ENCODE assay signal across 1 cellular context in the genomic region with DNA sequence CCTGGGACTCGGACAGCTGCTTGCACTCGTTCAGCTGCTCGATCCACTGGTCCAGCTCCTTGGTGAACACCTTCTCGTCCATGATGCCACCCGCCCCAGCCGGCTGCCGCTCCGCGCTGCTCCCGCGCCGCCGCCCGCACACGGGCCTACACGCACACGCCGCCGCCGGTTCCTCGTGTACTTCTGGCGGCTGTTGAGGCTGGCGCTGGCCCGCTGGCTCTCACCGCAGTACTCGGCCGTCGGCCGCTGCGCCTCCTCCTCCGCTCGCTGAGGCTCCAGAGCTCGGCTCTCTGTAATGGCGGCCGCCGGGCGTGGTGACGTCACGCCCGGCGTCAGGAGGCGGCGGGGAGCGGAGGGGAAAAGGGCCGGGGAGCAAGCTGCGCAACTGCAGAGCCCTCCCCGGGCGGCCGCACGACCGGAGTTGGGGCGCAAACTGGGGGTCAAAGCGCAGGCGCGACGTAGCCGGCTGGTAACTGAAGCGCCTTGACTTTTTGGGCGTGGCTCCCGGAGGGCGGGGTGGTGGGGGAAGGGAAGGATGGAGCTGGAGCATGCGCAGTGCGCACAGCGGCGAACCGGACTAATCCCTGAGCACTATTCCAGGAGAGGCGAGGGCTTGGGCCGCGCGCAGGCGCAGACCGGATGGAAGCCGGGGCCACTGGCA.
TF ChIP-seq lines count a peak whose summit lies in the region.

PPP2CA (minus strand) TSS at position 294 of the 661 bp plus-strand sequence; CDS start at position 82, 212 bp downstream.

TF ChIP-seq in HepG2, 621 proteins besides CTCF, POLR2A, EP300 and RAD21 (continued from another document and continues in another):
- TF ChIP-seq, protein P1, sequence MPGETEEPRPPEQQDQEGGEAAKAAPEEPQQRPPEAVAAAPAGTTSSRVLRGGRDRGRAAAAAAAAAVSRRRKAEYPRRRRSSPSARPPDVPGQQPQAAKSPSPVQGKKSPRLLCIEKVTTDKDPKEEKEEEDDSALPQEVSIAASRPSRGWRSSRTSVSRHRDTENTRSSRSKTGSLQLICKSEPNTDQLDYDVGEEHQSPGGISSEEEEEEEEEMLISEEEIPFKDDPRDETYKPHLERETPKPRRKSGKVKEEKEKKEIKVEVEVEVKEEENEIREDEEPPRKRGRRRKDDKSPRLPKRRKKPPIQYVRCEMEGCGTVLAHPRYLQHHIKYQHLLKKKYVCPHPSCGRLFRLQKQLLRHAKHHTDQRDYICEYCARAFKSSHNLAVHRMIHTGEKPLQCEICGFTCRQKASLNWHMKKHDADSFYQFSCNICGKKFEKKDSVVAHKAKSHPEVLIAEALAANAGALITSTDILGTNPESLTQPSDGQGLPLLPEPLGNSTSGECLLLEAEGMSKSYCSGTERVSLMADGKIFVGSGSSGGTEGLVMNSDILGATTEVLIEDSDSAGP (CRISPR knock-in tag; IDR thresholded peaks at IDR 0.05; ENCODE audit: borderline replicate concordance) = peak; percentile 89; the same call in 1 of the 2 replicates
- peak; percentile 56; the same call in 1 of the 2 replicates for TF ChIP-seq ZNF556 (CRISPR knock-in tag; IDR thresholded peaks at IDR 0.05; ENCODE audit: borderline replicate concordance)
- peak; percentile 61; the same call in 1 of the 2 replicates for TF ChIP-seq NAIF1 (CRISPR knock-in tag; IDR thresholded peaks at IDR 0.05; ENCODE audit: borderline replicate concordance)
- no peak for TF ChIP-seq ZBTB7A (CRISPR knock-in tag; IDR thresholded peaks at IDR 0.05)
- TF ChIP-seq RFXAP (CRISPR knock-in tag; IDR thresholded peaks at IDR 0.05; ENCODE audit: borderline replicate concordance) = peak; percentile 18; the same call in 1 of the 2 replicates
- no peak; the same call in 1 of the 2 replicates for TF ChIP-seq NR0B2 (CRISPR knock-in tag; IDR thresholded peaks at IDR 0.05)
- peak; percentile 72; the same call in 1 of the 2 replicates for TF ChIP-seq ARID4A (CRISPR knock-in tag; IDR thresholded peaks at IDR 0.05; ENCODE audit: borderline replicate concordance)
- peak; percentile 87 for TF ChIP-seq ATF2 (CRISPR knock-in tag; IDR thresholded peaks at IDR 0.05)
- TF ChIP-seq HNRNPK (IDR thresholded peaks at IDR 0.05; ENCODE audit: low read depth, low read length, poor library complexity, severe bottlenecking) = peak; percentile 68
- TF ChIP-seq CBFB (CRISPR knock-in tag; IDR thresholded peaks at IDR 0.05) = 0 out of 2 replicates have a peak, but pooled peaks have one; percentile 5
- peak; percentile 58; the same call in 1 of the 2 replicates for TF ChIP-seq ZFY (CRISPR knock-in tag; IDR thresholded peaks at IDR 0.05)
- peak; percentile 76 for TF ChIP-seq SP4 (CRISPR knock-in tag; IDR thresholded peaks at IDR 0.05)
- TF ChIP-seq GTF2F1 (IDR thresholded peaks at IDR 0.05; ENCODE audit: low read length) = no peak
- TF ChIP-seq ARNT2 (CRISPR knock-in tag; IDR thresholded peaks at IDR 0.05; ENCODE audit: low read depth) = peak; percentile 76
- no peak for TF ChIP-seq TSC22D2 (CRISPR knock-in tag; IDR thresholded peaks at IDR 0.05; ENCODE audit: borderline replicate concordance)
- TF ChIP-seq ZBTB42 (CRISPR knock-in tag; IDR thresholded peaks at IDR 0.05) = no peak
- TF ChIP-seq, protein P2, sequence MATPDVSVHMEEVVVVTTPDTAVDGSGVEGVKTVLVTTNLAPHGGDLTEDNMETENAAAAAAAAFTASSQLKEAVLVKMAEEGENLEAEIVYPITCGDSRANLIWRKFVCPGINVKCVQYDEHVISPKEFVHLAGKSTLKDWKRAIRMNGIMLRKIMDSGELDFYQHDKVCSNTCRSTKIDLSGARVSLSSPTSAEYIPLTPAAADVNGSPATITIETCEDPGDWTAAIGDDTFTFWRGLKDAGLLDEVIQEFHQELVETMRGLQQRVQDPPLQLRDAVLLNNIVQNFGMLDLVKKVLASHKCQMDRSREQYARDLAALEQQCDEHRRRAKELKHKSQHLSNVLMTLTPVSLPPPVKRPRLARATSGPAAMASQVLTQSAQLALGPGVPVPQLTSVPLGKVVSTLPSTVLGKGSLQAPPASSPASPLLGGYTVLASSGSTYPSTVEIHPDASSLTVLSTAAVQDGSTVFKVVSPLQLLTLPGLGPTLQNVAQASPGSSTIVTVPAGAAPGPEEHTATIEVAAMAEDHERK (CRISPR knock-in tag; IDR thresholded peaks at IDR 0.05; ENCODE audit: low read depth) = peak; percentile 84
- TF ChIP-seq ZNF639 (CRISPR knock-in tag; conservative IDR thresholded peaks at IDR 0.05) = peak; percentile 58; the same call in 1 of the 2 replicates
- peak; percentile 61 for TF ChIP-seq FOXC1 (CRISPR knock-in tag; IDR thresholded peaks at IDR 0.05; ENCODE audit: borderline replicate concordance)
- TF ChIP-seq RFX3 (CRISPR knock-in tag; IDR thresholded peaks at IDR 0.05) = no peak
- TF ChIP-seq HDAC1 (CRISPR knock-in tag; IDR thresholded peaks at IDR 0.05) = peak; percentile 36
- no peak; the same call in 1 of the 2 replicates for TF ChIP-seq DZIP1 (CRISPR knock-in tag; IDR thresholded peaks at IDR 0.05)
- no peak for TF ChIP-seq SIX1 (CRISPR knock-in tag; IDR thresholded peaks at IDR 0.05; ENCODE audit: borderline replicate concordance)
- peak; percentile 91 for TF ChIP-seq PHF8 (CRISPR knock-in tag; IDR thresholded peaks at IDR 0.05)
- TF ChIP-seq ZNF652 (CRISPR knock-in tag; IDR thresholded peaks at IDR 0.05; ENCODE audit: borderline replicate concordance, low read depth) = no peak
- TF ChIP-seq, protein P3, sequence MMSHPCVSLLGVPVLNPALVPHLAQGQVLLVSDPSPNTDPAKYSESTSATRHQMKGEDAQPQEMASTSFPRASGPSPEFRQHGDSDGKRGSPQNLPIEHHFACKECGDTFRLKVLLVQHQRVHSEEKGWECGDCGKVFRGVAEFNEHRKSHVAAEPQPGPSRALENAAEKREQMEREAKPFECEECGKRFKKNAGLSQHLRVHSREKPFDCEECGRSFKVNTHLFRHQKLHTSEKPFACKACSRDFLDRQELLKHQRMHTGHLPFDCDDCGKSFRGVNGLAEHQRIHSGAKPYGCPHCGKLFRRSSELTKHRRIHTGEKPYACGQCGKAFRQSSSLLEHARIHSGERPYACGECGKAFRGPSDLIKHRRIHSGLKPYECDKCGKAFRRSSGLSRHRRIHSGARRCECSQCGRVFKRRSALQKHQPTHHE (CRISPR knock-in tag; IDR thresholded peaks at IDR 0.05; ENCODE audit: borderline replicate concordance) = 0 out of 2 replicates have a peak, but pooled peaks have one; percentile 17
- 0 out of 2 replicates have a peak, but pooled peaks have one; percentile 26 for TF ChIP-seq ZNF792 (CRISPR knock-in tag; IDR thresholded peaks at IDR 0.05)
- no peak for TF ChIP-seq DPF2 (CRISPR knock-in tag; IDR thresholded peaks at IDR 0.05; ENCODE audit: borderline replicate concordance, low read depth)
- peak; percentile 96 for TF ChIP-seq MYPOP (CRISPR knock-in tag; IDR thresholded peaks at IDR 0.05)
- TF ChIP-seq, protein P4, sequence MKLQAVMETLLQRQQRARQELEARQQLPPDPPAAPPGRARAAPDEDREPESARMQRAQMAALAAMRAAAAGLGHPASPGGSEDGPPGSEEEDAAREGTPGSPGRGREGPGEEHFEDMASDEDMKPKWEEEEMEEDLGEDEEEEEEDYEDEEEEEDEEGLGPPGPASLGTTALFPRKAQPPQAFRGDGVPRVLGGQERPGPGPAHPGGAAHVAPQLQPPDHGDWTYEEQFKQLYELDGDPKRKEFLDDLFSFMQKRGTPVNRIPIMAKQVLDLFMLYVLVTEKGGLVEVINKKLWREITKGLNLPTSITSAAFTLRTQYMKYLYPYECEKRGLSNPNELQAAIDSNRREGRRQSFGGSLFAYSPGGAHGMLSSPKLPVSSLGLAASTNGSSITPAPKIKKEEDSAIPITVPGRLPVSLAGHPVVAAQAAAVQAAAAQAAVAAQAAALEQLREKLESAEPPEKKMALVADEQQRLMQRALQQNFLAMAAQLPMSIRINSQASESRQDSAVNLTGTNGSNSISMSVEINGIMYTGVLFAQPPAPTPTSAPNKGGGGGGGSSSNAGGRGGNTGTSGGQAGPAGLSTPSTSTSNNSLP (IDR thresholded peaks at IDR 0.05; ENCODE audit: low read depth, low read length) = no peak
- no peak for TF ChIP-seq JARID2 (CRISPR knock-in tag; IDR thresholded peaks at IDR 0.05; ENCODE audit: insufficient replicate concordance)
- TF ChIP-seq ZNF563 (CRISPR knock-in tag; IDR thresholded peaks at IDR 0.05) = no peak
- peak; percentile 20; the same call in 1 of the 2 replicates for TF ChIP-seq RFX5 (IDR thresholded peaks at IDR 0.05; ENCODE audit: low read depth, low read length)
- TF ChIP-seq MYC (CRISPR knock-in tag; IDR thresholded peaks at IDR 0.05; ENCODE audit: borderline replicate concordance) = peak; percentile 72
